Comparison of ENCODE assay signal across 8 cellular contexts in the genomic region with DNA sequence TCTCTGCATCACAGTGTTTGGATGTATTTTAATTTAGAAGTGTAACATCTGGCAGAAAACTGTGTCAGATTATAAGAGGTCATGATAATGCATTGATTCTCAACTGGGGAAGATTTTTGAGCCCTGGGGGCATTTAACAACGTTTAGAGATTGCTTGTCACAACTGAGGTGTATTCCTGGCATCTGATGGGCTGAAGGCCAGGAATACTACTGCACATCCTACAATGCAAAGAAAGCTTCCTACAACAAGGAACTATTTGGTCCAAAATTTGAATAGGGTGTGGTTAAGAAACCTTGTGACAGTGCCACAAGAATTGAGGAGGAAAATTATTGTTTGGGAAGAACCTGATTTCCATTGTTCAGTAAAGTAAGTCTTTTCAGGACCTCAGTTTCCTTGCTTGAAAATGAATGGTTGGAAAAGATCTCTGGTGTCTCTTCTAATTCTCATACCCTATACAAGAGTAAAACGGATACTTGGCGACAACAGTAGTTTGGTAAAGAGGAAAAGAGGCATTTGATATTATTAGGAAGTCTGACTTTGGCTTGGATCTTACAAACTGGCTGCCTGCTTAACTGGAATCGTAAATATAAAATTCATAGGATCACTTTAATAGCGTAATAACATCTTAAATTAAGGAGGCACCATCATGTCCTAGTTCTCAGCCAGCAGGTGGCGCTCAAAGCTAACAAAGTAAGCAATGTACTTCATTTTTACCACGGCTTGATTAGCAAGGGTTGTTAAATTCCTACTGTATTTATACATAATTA. TPM values are rescaled to one million over a fixed set of nuclear protein-coding genes. Genes with fewer than 3 reads are reported as not detected.
DNase-seq lines count a peak whose midpoint lies in the region; ATAC-seq and TF ChIP-seq lines count a peak whose summit lies in the region.

No MANE protein-coding gene starts in this region.

- H3K27ac ChIP-seq in endodermal cell (ENCODE audit: low read depth, low read length): no peak overlapping the region

- H3K27me3 Mint-ChIP-seq in endodermal cell (ENCODE audit: insufficient read depth): no peaks in the 10 kb centered on the region

- ATAC-seq in HG03442 (IDR thresholded peaks at IDR 0.05; ENCODE audit: unreplicated experiment) (peak; percentile 44), HG02840 (IDR thresholded peaks at IDR 0.05; ENCODE audit: low FRiP score, unreplicated experiment) (no peak)

- no peak overlapping the region for H3K4me3 Mint-ChIP-seq in endodermal cell

- H3K27ac Mint-ChIP-seq in endodermal cell: no peak overlapping the region

- no peaks in the 10 kb centered on the region for H3K27me3 ChIP-seq in endodermal cell (ENCODE audit: control insufficient read depth, insufficient read depth, low read length, poor library complexity, severe bottlenecking)

- no peak overlapping the region for H3K4me3 ChIP-seq in endodermal cell (ENCODE audit: low read length)

- no peaks in the 10 kb centered on the region for H3K36me3 ChIP-seq in endodermal cell (ENCODE audit: control insufficient read depth, insufficient read depth, low read length)

- no peaks in the 10 kb centered on the region for H3K4me1 ChIP-seq in endodermal cell (ENCODE audit: control insufficient read depth, insufficient read depth, low read length)

- H3K4me1 Mint-ChIP-seq in endodermal cell: peaks cover 1% of the 10 kb centered on the region

- DNase-seq in D341Med (ENCODE audit: low spot score): peak; percentile 54
- DNase-seq in NCI-H82 (lab: John Stamatoyannopoulos, UW): peak; percentile 81
- peak; percentile 65 to 74 for DNase-seq in activated CD8-positive, alpha-beta memory T cell treated with anti-CD3 and anti-CD28 coated beads for 4 hours (ENCODE audit: low read depth in 2 of 2)
- DNase-seq in endodermal cell: peak; percentile 84
- DNase-seq in midbrain (lab: John Stamatoyannopoulos, UW): peak; percentile 88
- peak; percentile 62 to 73 for DNase-seq in stimulated activated CD8-positive, alpha-beta memory T cell treated with anti-CD3 and anti-CD28 coated beads, Interleukin-2, amount 100 ng/mL, for 1 hour (ENCODE audit: low read depth in 2 of 2)

- H3K9me3 ChIP-seq in endodermal cell (ENCODE audit: control insufficient read depth, low read length): no peaks in the 10 kb centered on the region

- H3K9me3 Mint-ChIP-seq in endodermal cell: peaks cover 11% of the 10 kb centered on the region

- peak; percentile 95 for TF ChIP-seq CTCF in endodermal cell (conservative IDR thresholded peaks at IDR 0.05)

- no peak overlapping the region for H3K9ac ChIP-seq in endodermal cell (ENCODE audit: extremely low read depth, low read length, poor library complexity, severe bottlenecking)

- H3K36me3 Mint-ChIP-seq in endodermal cell (ENCODE audit: low read depth): no peaks in the 10 kb centered on the region

- whole genome bisulfite sequencing in endodermal cell (ENCODE audit: insufficient coverage in 1 of 2, insufficient read length in 1 of 2), 2 experiments: 34% methylated on average over 5 of the region's 7 CpGs; no CpG with 5 or more reads in 1 of the 2 experiments

RNA-seq across cellular contexts. Expression of a gene that starts 4.3 kb away (rescaled TPM):
- not detected for total RNA-seq in endodermal cell
- 0.43 TPM for polyA plus RNA-seq in endodermal cell (2013, experiment 1 of 2)
- 0.12 TPM for polyA plus RNA-seq in endodermal cell (2013, experiment 2 of 2)
